8 cellular contexts compared by ENCODE assay signal in the genomic region with DNA sequence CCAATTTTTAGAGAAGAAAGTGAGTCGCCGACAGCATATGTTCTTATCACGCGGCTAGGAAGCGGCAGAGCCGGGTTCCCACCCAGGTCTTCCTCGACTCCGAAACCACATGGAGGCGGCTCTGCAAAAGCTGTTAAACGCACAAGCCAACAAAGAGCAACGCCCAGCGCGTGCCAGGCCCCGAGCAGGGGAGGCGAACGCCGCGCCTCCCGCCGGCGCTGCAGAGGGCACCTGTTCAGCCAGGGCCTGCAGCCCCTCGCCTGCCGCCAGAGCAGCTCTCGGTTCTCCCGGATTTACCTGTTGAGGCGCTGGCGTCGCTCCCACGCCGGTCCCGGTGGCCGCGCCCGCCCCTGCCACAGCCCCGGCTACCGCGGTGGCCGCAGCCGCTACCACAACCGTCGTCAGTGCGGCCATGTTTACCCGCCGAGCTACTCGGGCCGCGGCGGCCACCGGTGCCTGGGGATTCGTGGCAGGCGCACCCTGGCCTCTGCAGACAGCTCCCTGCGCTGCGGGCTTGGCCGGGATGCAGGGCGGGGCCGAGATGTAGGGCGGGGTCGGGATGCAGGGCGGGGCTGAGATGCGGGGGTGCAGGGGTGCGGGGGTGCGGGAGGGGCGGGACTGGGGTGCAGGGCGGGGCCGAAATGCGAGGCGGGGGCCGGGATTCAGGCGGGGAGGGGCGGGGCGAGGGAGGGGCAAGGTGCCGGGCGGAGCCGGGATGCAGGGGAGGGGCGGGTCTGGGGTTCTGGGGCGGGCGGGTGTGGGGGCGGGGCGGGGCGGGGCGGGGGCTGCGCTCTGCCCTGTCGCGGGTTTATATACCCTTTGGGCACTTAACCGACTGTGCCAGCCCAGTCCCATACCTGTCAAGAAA. TPM values are rescaled to one million over a fixed set of nuclear protein-coding genes. Genes with fewer than 3 reads are reported as not detected.
DNase-seq lines count a peak whose midpoint lies in the region; ATAC-seq and TF ChIP-seq lines count a peak whose summit lies in the region.

A gene with protein sequence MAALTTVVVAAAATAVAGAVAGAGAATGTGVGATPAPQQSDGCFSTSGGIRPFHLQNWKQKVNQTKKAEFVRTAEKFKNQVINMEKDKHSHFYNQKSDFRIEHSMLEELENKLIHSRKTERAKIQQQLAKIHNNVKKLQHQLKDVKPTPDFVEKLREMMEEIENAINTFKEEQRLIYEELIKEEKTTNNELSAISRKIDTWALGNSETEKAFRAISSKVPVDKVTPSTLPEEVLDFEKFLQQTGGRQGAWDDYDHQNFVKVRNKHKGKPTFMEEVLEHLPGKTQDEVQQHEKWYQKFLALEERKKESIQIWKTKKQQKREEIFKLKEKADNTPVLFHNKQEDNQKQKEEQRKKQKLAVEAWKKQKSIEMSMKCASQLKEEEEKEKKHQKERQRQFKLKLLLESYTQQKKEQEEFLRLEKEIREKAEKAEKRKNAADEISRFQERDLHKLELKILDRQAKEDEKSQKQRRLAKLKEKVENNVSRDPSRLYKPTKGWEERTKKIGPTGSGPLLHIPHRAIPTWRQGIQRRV (minus strand): TSS at position 525 of the 868 bp plus-strand sequence. CDS start 111 bp downstream, at position 414.

- H3K9me1 ChIP-seq in IMR-90 (ENCODE audit: insufficient read depth, low read length), result no peaks in the 10 kb centered on the region

- peak within 1 kb of the TSS; percentile 8; the same call in 1 of the 2 replicates for H3K56ac ChIP-seq in IMR-90 (ENCODE audit: extremely low read depth, insufficient read depth, low read length)

- no peaks in the 10 kb centered on the region for H4K20me1 ChIP-seq in IMR-90 (ENCODE audit: insufficient read depth, low read length)

- peak within 1 kb of the TSS; percentile 69 for H3K14ac ChIP-seq in IMR-90 (replicated peaks; ENCODE audit: low read depth, low read length)

- H3K4me1 ChIP-seq in IMR-90 (ENCODE audit: control insufficient read depth, insufficient read depth, low read length), result no peaks in the 10 kb centered on the region

- peak within 1 kb of the TSS; percentile 45 for H3K4ac ChIP-seq in IMR-90 (ENCODE audit: low read depth, low read length)

- POLR2A ChIA-PET in IMR-90 (lab: Charles Lee; ENCODE audit: unreplicated experiment), result interaction anchor here (0.7 kb wide), 1 partner anchor 226 kb away, joined by 3 read pairs; no protein-coding TSS in a partner anchor

- H4K5ac ChIP-seq in IMR-90 (ENCODE audit: low read depth, low read length), result peak within 1 kb of the TSS; percentile 38; the same call in 1 of the 2 replicates

- ATAC-seq in GM21576 (IDR thresholded peaks at IDR 0.05; ENCODE audit: unreplicated experiment) (peak; percentile 74), IMR-90 (ENCODE audit: low read depth) (peak; percentile 96)

- TF ChIP-seq POLR2A in IMR-90 (IDR thresholded peaks at IDR 0.05; ENCODE audit: low read depth, low read length) (0 out of 2 replicates have a peak, but pooled peaks have one; percentile 29), Raji (IDR thresholded peaks at IDR 0.05; ENCODE audit: insufficient read depth, low read depth, low read length) (peak; percentile 71)

- H2AK9ac ChIP-seq in IMR-90 (replicated peaks; ENCODE audit: low read depth, low read length, poor library complexity), result peak within 1 kb of the TSS; percentile 74

- H3K27ac ChIP-seq in IMR-90 (ENCODE audit: insufficient read depth, low read length), result peak within 1 kb of the TSS; percentile 23; the same call in 1 of the 2 replicates

- no peak within 1 kb of the TSS for H3K18ac ChIP-seq in IMR-90 (ENCODE audit: low read depth, low read length)

- H3K27me3 ChIP-seq in IMR-90 (ENCODE audit: control insufficient read depth, insufficient read depth, low read length), result no peaks in the 10 kb centered on the region; the same call in 1 of the 2 replicates

- intact Hi-C loops in IMR-90 (cut with micrococcal nuclease), result loop anchor here (5.0 kb wide), 2 partner anchors 34 to 546 kb away; a partner anchor contains a TSS

- no peak for TF ChIP-seq RAD21 in IMR-90 (IDR thresholded peaks at IDR 0.05; ENCODE audit: low read length)

- peak within 1 kb of the TSS; percentile 96 for H3K4me2 ChIP-seq in IMR-90 (ENCODE audit: low read depth, low read length)

- peak within 1 kb of the TSS; percentile 49; the same call in 1 of the 2 replicates for H2AK5ac ChIP-seq in IMR-90 (ENCODE audit: low read depth, low read length)

- DNase-seq in DMS79 (lab: John Stamatoyannopoulos, UW) (peak; percentile 29), IMR-90 (peak; percentile 66), activated gamma-delta T cell treated with Interleukin-2 at 50 U/mL for 16 hours (peak; percentile 72), germinal center (ENCODE audit: low spot score) (peak; percentile 93), nucleus accumbens (lab: John Stamatoyannopoulos, UW) (peak in 55 of 56 donors; percentile 28 to 94 (median 76)), superior temporal gyrus (ENCODE audit: extremely low spot score) (peak; percentile 51)

- in situ Hi-C loops in IMR-90 (cut with MboI; ENCODE audit: low sequenced_read_pairs), result loop anchor here (25.0 kb wide), 1 partner anchor 541 kb away; a partner anchor contains a TSS

- WGBS in IMR-90 (ENCODE audit: extremely low coverage in 2 of 2, insufficient read length in 1 of 2), 2 experiments, result 0% methylated on average over 11 of the region's 85 CpGs; no CpG with 5 or more reads in 1 of the 2 experiments

- peak within 1 kb of the TSS; percentile 96 for H3K23ac ChIP-seq in IMR-90 (ENCODE audit: low read depth, low read length)

- no peak within 1 kb of the TSS for H2BK5ac ChIP-seq in IMR-90 (ENCODE audit: low read depth, low read length, poor library complexity, severe bottlenecking)

- H3K36me3 ChIP-seq in IMR-90 (ENCODE audit: control insufficient read depth, insufficient read depth, low read length), result no peaks in the 10 kb centered on the region

- no peak within 1 kb of the TSS for H2BK120ac ChIP-seq in IMR-90 (ENCODE audit: low read depth, low read length)

- peaks cover 22 to 33% of the 10 kb centered on the region in 2 experiments for H3K79me1 ChIP-seq in IMR-90 (ENCODE audit: low read depth in 1 of 2, low read length in 2 of 2)

- dilution Hi-C loops in IMR-90 (cut with HindIII; ENCODE audit: low sequenced_read_pairs, unreplicated experiment), result no loop called here

- peak within 1 kb of the TSS; percentile 93 for H2AFZ ChIP-seq in IMR-90 (replicated peaks; ENCODE audit: low read length, poor library complexity)

- H3K9me3 ChIP-seq in IMR-90 (ENCODE audit: control insufficient read depth, insufficient read depth, low read length), result peaks cover 2% of the 10 kb centered on the region; the same call in 1 of the 2 replicates

- H4K8ac ChIP-seq in IMR-90 (ENCODE audit: low read depth in 2 of 2, low read length in 2 of 2), result peak within 1 kb of the TSS; percentile 32 to 51; a peak in 2 of 4 replicates

- CTCF ChIA-PET in IMR-90 (lab: Yijun Ruan, JAX), result interaction anchor here (0.6 to 1.0 kb wide), 3 partner anchors 8 to 13 kb away, joined by 3 read pairs; no protein-coding TSS in a partner anchor

- no peak for TF ChIP-seq CTCF in IMR-90 (conservative IDR thresholded peaks at IDR 0.05; ENCODE audit: low read depth, low read length)

- H2BK20ac ChIP-seq in IMR-90 (ENCODE audit: low read depth, low read length), result no peak within 1 kb of the TSS

- no peak within 1 kb of the TSS for H2BK15ac ChIP-seq in IMR-90 (ENCODE audit: low read depth, low read length)

- peak within 1 kb of the TSS; percentile 68 for H3K4me3 ChIP-seq in IMR-90 (ENCODE audit: insufficient read depth, low read depth, low read length)

- BruUV-seq in IMR-90 (replicated peaks; lab: Mats Ljungman, UMichigan), result no TSS peak

- peak within 1 kb of the TSS; percentile 37 for H4K91ac ChIP-seq in IMR-90 (ENCODE audit: insufficient read depth, low read depth, low read length)

- H3K9ac ChIP-seq in IMR-90 (ENCODE audit: low read depth, low read length), result peak within 1 kb of the TSS; percentile 81

TF ChIP-seq in IMR-90, 13 proteins besides CTCF, POLR2A, EP300 and RAD21:
- TF ChIP-seq NFE2L2 (IDR thresholded peaks at IDR 0.05; ENCODE audit: low read depth, low read length) (no peak), MXI1 (IDR thresholded peaks at IDR 0.05; ENCODE audit: borderline replicate concordance, low read depth, low read length) (0 out of 2 replicates have a peak, but pooled peaks have one; percentile 37)
TF ChIP-seq in IMR-90: peak in this region for 1.

RNA-seq across cellular contexts. Expression of the gene that starts here (rescaled TPM):
- 2.0 and 5.0 TPM in 2 replicates for total RNA-seq in IMR-90 (2012; rRNA removed)
- 1.9 and 2.3 TPM in 2 replicates for polyA plus RNA-seq in IMR-90 (2012; rRNA removed)
- 0.48 and 0.86 TPM in 2 replicates for polyA plus RNA-seq in IMR-90 (2012; cell fraction: cytosol; rRNA removed)
- polyA plus RNA-seq in IMR-90 (2012; cell fraction: nucleus; rRNA removed; ENCODE audit: low replicate concordance), result 1.3 and 2.2 TPM in 2 replicates

Comparison
In these comparisons a context has a peak if more than half of its experiments do, and no peak if none do; other contexts are left out.
1. Peak in every context shown above with its lines: DNase-seq, ATAC-seq, H3K4me3 ChIP-seq and H3K27ac ChIP-seq.
2. DNase-seq: peak in every context shown above with its lines; median percentile 93 in germinal center; 76 in nucleus accumbens; 72 in activated gamma-delta T cell treated with Interleukin-2 at 50 U/mL for 16 hours; 66 in IMR-90; 51 in superior temporal gyrus; 29 in DMS79.